In genomic region chr13:43905435-43906031, GRCh38 we compare ENCODE assay signal across 8 cellular contexts. TPM values are rescaled to one million over a fixed set of nuclear protein-coding genes. Genes with fewer than 3 reads are reported as not detected.
DNase-seq lines count a peak whose midpoint lies in the region; ATAC-seq, FAIRE-seq and TF ChIP-seq lines count a peak whose summit lies in the region.

No MANE protein-coding gene starts in this region.

- H3K27me3 ChIP-seq in lung (ENCODE audit: control insufficient read depth, insufficient read depth) (no peaks in the 10 kb centered on the region), vagina (no peaks in the 10 kb centered on the region)

- no peaks in the 10 kb centered on the region for H3K9me3 ChIP-seq in lung (ENCODE audit: control insufficient read depth in 2 of 2, insufficient read depth in 1 of 2, low read length in 1 of 2)
- no peaks in the 10 kb centered on the region for H3K9me3 ChIP-seq in vagina

- H3K4me3 ChIP-seq in lung (no peak overlapping the region), vagina (no peak overlapping the region)

- peak; percentile 75 for ATAC-seq in lung (ENCODE audit: insufficient read depth, low FRiP score)
- ATAC-seq in GM21528 (IDR thresholded peaks at IDR 0.05; ENCODE audit: low FRiP score, unreplicated experiment) = no peak

- intact Hi-C loops in vagina (cut with DNase I) = loop anchor here (5.0 kb wide), 1 partner anchor 532 kb away; no protein-coding TSS in a partner anchor

- H3K27ac ChIP-seq in lung (ENCODE audit: low read depth in 1 of 2, low read length in 1 of 2) (no peak overlapping the region), vagina (no peak overlapping the region)

- 1% methylated on average over 3 of the region's 3 CpGs for whole genome bisulfite sequencing in lung, 2 donors

- peak; percentile 81 for TF ChIP-seq CTCF in lung (IDR thresholded peaks at IDR 0.05; ENCODE audit: control extremely low read depth, extremely low read depth)
- TF ChIP-seq CTCF in vagina (IDR thresholded peaks at IDR 0.05) = peak; percentile 49 to 91 (median 88)

- peak; percentile 64 for DNase-seq in A172 (ENCODE audit: low spot score)
- DNase-seq in MV-4-11 (lab: John Stamatoyannopoulos, UW) = peak; percentile 49
- DNase-seq in SKM-1 (lab: John Stamatoyannopoulos, UW; ENCODE audit: unreplicated experiment) = peak; percentile 33
- peak; percentile 9 for DNase-seq in effector CD4-positive, alpha-beta T cell
- DNase-seq in lung (ENCODE audit: low spot score) = no peak
- no peak for DNase-seq in vagina (ENCODE audit: extremely low spot score in 2 of 2)

- FAIRE-seq in G401.6 (lab: Jason Lieb, UNC) = peak; percentile 91

- H3K36me3 ChIP-seq in lung (ENCODE audit: control insufficient read depth in 2 of 2, insufficient read depth in 2 of 2, low read length in 2 of 2) (no peaks in the 10 kb centered on the region), vagina (no peaks in the 10 kb centered on the region)

- peaks cover 0 to 6% of the 10 kb centered on the region in 2 donors for H3K4me1 ChIP-seq in lung (ENCODE audit: control insufficient read depth in 2 of 2, insufficient read depth in 2 of 2, low read length in 2 of 2)
- no peaks in the 10 kb centered on the region for H3K4me1 ChIP-seq in vagina

- TF ChIP-seq POLR2A in vagina (IDR thresholded peaks at IDR 0.05) = no peak

RNA-seq across cellular contexts. Expression of gene LACC1, which starts 25.8 kb away (rescaled TPM):
- 3.1 and 7.9 TPM in 2 replicates for total RNA-seq in A172 (2014; rRNA removed; shearing (Covaris generic))
- total RNA-seq in lung (10 to 100 TPM in 1 of 2 donors, 1 to 10 TPM in 1; 4.9 to 11.0 TPM), vagina (2.9 TPM)
- 1 to 10 TPM; 5.4 to 9.0 TPM for polyA plus RNA-seq in lung

RNA-seq across cellular contexts. Expression of gene CCDC122, which starts 26.0 kb away (rescaled TPM):
- total RNA-seq in A172 (2014; rRNA removed; shearing (Covaris generic)) = 8.1 and 8.6 TPM in 2 replicates
- total RNA-seq in lung = 1 to 10 TPM; 6.3 to 6.9 TPM
- polyA plus RNA-seq in lung = 1 to 10 TPM; 1.9 to 7.7 TPM
- 4.9 TPM for total RNA-seq in vagina

Comparison
In these comparisons a context has a peak if more than half of its experiments do, and no peak if none do; other contexts are left out.
1. DNase-seq: peak in A172 (single experiment), MV-4-11 (single experiment), SKM-1 (single experiment) and effector CD4-positive, alpha-beta T cell (single experiment); none in lung (single experiment) and vagina (0 of 2).